Comparison of ENCODE assay signal across 6 cellular contexts in the genomic region with DNA sequence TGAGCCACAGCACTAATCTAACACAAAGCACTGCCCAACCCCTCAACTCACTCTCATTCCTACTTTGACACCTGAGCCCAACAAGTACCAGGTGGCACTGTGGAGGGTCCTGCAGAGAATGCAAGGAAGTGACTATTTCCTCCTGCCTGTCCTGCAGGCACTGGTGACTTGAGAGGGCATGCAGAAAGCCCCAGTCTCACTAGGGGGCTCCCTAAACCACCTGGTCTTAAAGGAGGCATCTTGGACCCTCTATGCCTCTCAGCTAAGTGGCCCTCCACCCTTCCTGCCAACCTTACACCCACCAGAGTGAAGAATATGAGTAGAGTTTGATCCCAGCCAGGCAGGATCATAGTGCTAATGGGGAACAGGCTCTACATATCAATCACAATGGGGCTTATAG. TPM values are rescaled to one million over a fixed set of nuclear protein-coding genes. Genes with fewer than 3 reads are reported as not detected.
DNase-seq lines count a peak whose midpoint lies in the region; ATAC-seq and TF ChIP-seq lines count a peak whose summit lies in the region.

No MANE protein-coding gene starts in this region.

- TF ChIP-seq CTCF in WERI-Rb-1 (IDR thresholded peaks at IDR 0.05; ENCODE audit: low read depth, low read length) (peak; percentile 85), progenitor cell of endocrine pancreas (IDR thresholded peaks at IDR 0.05; ENCODE audit: unreplicated experiment) (peak; percentile 31)

- H3K9me3 Mint-ChIP-seq in activated T-cell treated with anti-CD3 and anti-CD28 coated beads, Interleukin-2, amount 50 U/mL, for 24 hours = no peaks in the 10 kb centered on the region
- no peaks in the 10 kb centered on the region for H3K9me3 Mint-ChIP-seq in progenitor cell of endocrine pancreas (ENCODE audit: low read depth)

- H3K4me3 Mint-ChIP-seq in activated T-cell treated with anti-CD3 and anti-CD28 coated beads, Interleukin-2, amount 50 U/mL, for 24 hours = no peak overlapping the region
- H3K4me3 Mint-ChIP-seq in progenitor cell of endocrine pancreas (ENCODE audit: low read depth) = no peak overlapping the region

- no peaks in the 10 kb centered on the region for H3K4me1 Mint-ChIP-seq in activated T-cell treated with anti-CD3 and anti-CD28 coated beads, Interleukin-2, amount 50 U/mL, for 24 hours (ENCODE audit: low read depth)
- no peaks in the 10 kb centered on the region for H3K4me1 Mint-ChIP-seq in progenitor cell of endocrine pancreas (ENCODE audit: low read depth)

- no peak overlapping the region for H3K27ac ChIP-seq in WERI-Rb-1

- H3K27me3 Mint-ChIP-seq in activated T-cell treated with anti-CD3 and anti-CD28 coated beads, Interleukin-2, amount 50 U/mL, for 24 hours = no peaks in the 10 kb centered on the region
- no peaks in the 10 kb centered on the region for H3K27me3 Mint-ChIP-seq in progenitor cell of endocrine pancreas

- DNase-seq in activated T-cell treated with anti-CD3 and anti-CD28 coated beads, Interleukin-2, amount 50 U/mL, for 48 hours = peak; percentile 22 to 35
- DNase-seq in activated T-cell treated with anti-CD3 and anti-CD28 coated beads, Interleukin-2, amount 50 U/mL, for 24 hours = no peak
- DNase-seq in WERI-Rb-1 (peak; percentile 59), progenitor cell of endocrine pancreas (ENCODE audit: low spot score, unreplicated experiment) (no peak)

- H3K36me3 ChIP-seq in WERI-Rb-1 = peaks cover 34% of the 10 kb centered on the region

- no peaks in the 10 kb centered on the region for H3K27me3 ChIP-seq in WERI-Rb-1 (ENCODE audit: insufficient read depth, low read depth, severe bottlenecking)

- H3K4me3 ChIP-seq in WERI-Rb-1 (ENCODE audit: low read depth, low read length) = no peak overlapping the region

- ATAC-seq in HG02970 (IDR thresholded peaks at IDR 0.05; ENCODE audit: low FRiP score, unreplicated experiment) = no peak
- no peak for ATAC-seq in GM19351 (IDR thresholded peaks at IDR 0.05; ENCODE audit: unreplicated experiment)

- peaks cover 76% of the 10 kb centered on the region for H3K36me3 Mint-ChIP-seq in activated T-cell treated with anti-CD3 and anti-CD28 coated beads, Interleukin-2, amount 50 U/mL, for 24 hours (ENCODE audit: low read depth)
- peaks cover 2% of the 10 kb centered on the region for H3K36me3 Mint-ChIP-seq in progenitor cell of endocrine pancreas (ENCODE audit: insufficient read depth)

- H3K9me3 ChIP-seq in WERI-Rb-1 (ENCODE audit: severe bottlenecking) = no peaks in the 10 kb centered on the region

- H3K27ac Mint-ChIP-seq in activated T-cell treated with anti-CD3 and anti-CD28 coated beads, Interleukin-2, amount 50 U/mL, for 24 hours = no peak overlapping the region
- no peak overlapping the region for H3K27ac Mint-ChIP-seq in progenitor cell of endocrine pancreas

RNA-seq across cellular contexts. Expression of a gene that starts 15.2 kb away (rescaled TPM):
- total RNA-seq in progenitor cell of endocrine pancreas = 16.2 and 20.6 TPM in 2 replicates

RNA-seq across cellular contexts. Expression of a gene that starts 27.4 kb away (rescaled TPM):
- total RNA-seq in progenitor cell of endocrine pancreas = 1.2 and 2.2 TPM in 2 replicates

RNA-seq across cellular contexts. Expression of a gene that starts 28.6 kb away (rescaled TPM):
- total RNA-seq in progenitor cell of endocrine pancreas = 1.6 and 2.1 TPM in 2 replicates

RNA-seq across cellular contexts. Expression of a gene that starts 38.1 kb away (rescaled TPM):
- total RNA-seq in progenitor cell of endocrine pancreas = not detected in 2 replicates

RNA-seq across cellular contexts. Expression of a gene that starts 41.5 kb away (rescaled TPM):
- not detected in 2 replicates for total RNA-seq in progenitor cell of endocrine pancreas

Comparison
In these comparisons a context has a peak if more than half of its experiments do, and no peak if none do; other contexts are left out.
1. DNase-seq: peak in activated T-cell treated with anti-CD3 and anti-CD28 coated beads, Interleukin-2, amount 50 U/mL, for 48 hours (2 of 2) and WERI-Rb-1 (single experiment); none in activated T-cell treated with anti-CD3 and anti-CD28 coated beads, Interleukin-2, amount 50 U/mL, for 24 hours (single experiment) and progenitor cell of endocrine pancreas (single experiment).